ENCODE assay signal across 26 cellular contexts in the genomic region with DNA sequence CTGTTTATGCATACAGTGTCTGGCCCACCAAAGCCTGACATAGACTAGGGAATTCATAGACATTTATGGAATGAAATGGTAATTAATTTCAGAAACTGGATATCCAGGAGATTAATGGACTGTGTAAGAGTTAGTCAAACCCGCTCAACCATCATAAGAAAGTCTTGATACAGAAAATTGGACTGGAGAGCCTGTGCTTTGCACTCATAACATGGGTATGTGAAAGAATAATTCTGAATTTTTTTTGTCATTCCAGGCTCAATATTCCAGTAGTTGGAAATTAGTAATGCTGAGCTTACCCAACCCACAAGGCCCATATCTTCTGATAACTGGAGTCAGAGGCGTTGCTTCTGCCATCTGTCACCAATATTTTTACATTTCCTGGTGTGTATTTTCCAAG.
DNase-seq lines count a peak whose midpoint lies in the region; ATAC-seq, FAIRE-seq and TF ChIP-seq lines count a peak whose summit lies in the region.
"Had no signal": no experiment of that assay in that cellular context is flagged by ENCODE, and none has a peak within 500 bp of the region (broad histone marks: within the 10 kb centered on the region; RNA-seq: fewer than 3 reads in every experiment).

No MANE protein-coding gene starts in this region.

- no peak overlapping the region for H2AFZ ChIP-seq in astrocyte (ENCODE audit: low read depth, low read length)

- H3K4me1 ChIP-seq in astrocyte (ENCODE audit: insufficient read depth, low read length), result no peaks in the 10 kb centered on the region
- H3K4me1 ChIP-seq: BE2C, HAP-1 had no signal

- ATAC-seq in T-helper 17 cell, result no peak

- H3K79me2 ChIP-seq in astrocyte (ENCODE audit: insufficient read depth, low read length), result no peaks in the 10 kb centered on the region

- H3K4me1 Mint-ChIP-seq in astrocyte (ENCODE audit: low read depth, unreplicated experiment) (peaks cover 2% of the 10 kb centered on the region), T-helper 17 cell (no peaks in the 10 kb centered on the region), glutamatergic neuron (ENCODE audit: low read depth, unreplicated experiment) (no peaks in the 10 kb centered on the region)
- H3K4me1 Mint-ChIP-seq: CD14-positive monocyte; CD8-positive, alpha-beta memory T cell had no signal

- no peaks in the 10 kb centered on the region for H3K9me3 ChIP-seq in astrocyte (ENCODE audit: insufficient read depth, low read depth, low read length)
- peaks cover 3% of the 10 kb centered on the region for H3K9me3 ChIP-seq in T-helper 17 cell (ENCODE audit: control insufficient read depth, low read length, poor library complexity, severe bottlenecking)
- H3K9me3 ChIP-seq: BE2C, HAP-1 had no signal

- H3K27me3 Mint-ChIP-seq in astrocyte (ENCODE audit: low read depth, unreplicated experiment), result no peaks in the 10 kb centered on the region
- H3K27me3 Mint-ChIP-seq in T-helper 17 cell, result no peaks in the 10 kb centered on the region
- peaks cover 4% of the 10 kb centered on the region for H3K27me3 Mint-ChIP-seq in glutamatergic neuron (ENCODE audit: unreplicated experiment)
- H3K27me3 Mint-ChIP-seq: CD4-positive, alpha-beta T cell; CD8-positive, alpha-beta memory T cell had no signal

- DNase-seq in Caki2 (ENCODE audit: low read depth), result peak; percentile 38
- peak; percentile 36 for DNase-seq in astrocyte (ENCODE audit: low read depth)
- peak; percentile 72 for DNase-seq in kidney tubule cell (ENCODE audit: low spot score)
- DNase-seq in renal cortical epithelial cell (ENCODE audit: low read depth), result peak; percentile 54
- no peak for DNase-seq in T-helper 17 cell
- no peak for DNase-seq in NCI-H2107 (lab: John Stamatoyannopoulos, UW)
- no peak for DNase-seq in glutamatergic neuron
- DNase-seq: ACHN; AML-193; BE2C; Calu3; CD4-positive, alpha-beta T cell; CD8-positive, alpha-beta memory T cell; DMS53; DMS79 treated with DMSO at 0.1 percent for 48 hours; GF-D8; GOT3; HFFc6 had no signal

- no peak for TF ChIP-seq CTCF in astrocyte (IDR thresholded peaks at IDR 0.05; ENCODE audit: insufficient read depth, low read depth, low read length)
- TF ChIP-seq CTCF in glutamatergic neuron (IDR thresholded peaks at IDR 0.05; ENCODE audit: partially characterized antibody, unreplicated experiment), result no peak

- no peak overlapping the region for H3K4me3 ChIP-seq in astrocyte (ENCODE audit: insufficient read depth, low read depth, low read length)
- H3K4me3 ChIP-seq: BLaER1 treated with 17β-estradiol and CSF1 and Interleukin-3, amounts not matched to agents 10 nM and 100 nM; HAP-1 had no signal

- no peak overlapping the region for H3K4me3 Mint-ChIP-seq in astrocyte (ENCODE audit: unreplicated experiment)
- H3K4me3 Mint-ChIP-seq in T-helper 17 cell, result no peak overlapping the region
- no peak overlapping the region for H3K4me3 Mint-ChIP-seq in glutamatergic neuron (ENCODE audit: unreplicated experiment)
- H3K4me3 Mint-ChIP-seq: CD14-positive monocyte; CD4-positive, alpha-beta T cell; CD8-positive, alpha-beta memory T cell; HFFc6 had no signal

- H3K27me3 ChIP-seq in astrocyte (ENCODE audit: insufficient read depth, low read length), result no peaks in the 10 kb centered on the region
- H3K27me3 ChIP-seq: BE2C; BLaER1 treated with 17β-estradiol and CSF1 and Interleukin-3, amounts not matched to agents 10 nM and 100 nM had no signal

- in situ Hi-C loops in Caki2 (cut with HindIII; ENCODE audit: low pct_unique_long_range_greater_than_20kb, low sequenced_read_pairs), result no loop called here

- H3K9me3 Mint-ChIP-seq in astrocyte (ENCODE audit: unreplicated experiment), result peaks cover 2% of the 10 kb centered on the region
- H3K9me3 Mint-ChIP-seq in glutamatergic neuron (ENCODE audit: unreplicated experiment), result peaks cover 4% of the 10 kb centered on the region
- H3K9me3 Mint-ChIP-seq: CD4-positive, alpha-beta T cell; HFFc6 had no signal

- no peaks in the 10 kb centered on the region for H4K20me1 ChIP-seq in astrocyte (ENCODE audit: insufficient read depth, low read length)
- H4K20me1 ChIP-seq: BLaER1 treated with 17β-estradiol and CSF1 and Interleukin-3, amounts not matched to agents 10 nM and 100 nM had no signal

- FAIRE-seq in astrocyte (lab: Jason Lieb, UNC), result no peak
- FAIRE-seq: A204.1, GM12891, GM18507, H54 had no signal

- no peak overlapping the region for H3K4me2 ChIP-seq in astrocyte (ENCODE audit: low read length)
- H3K4me2 ChIP-seq: BLaER1 treated with 17β-estradiol and CSF1 and Interleukin-3, amounts not matched to agents 10 nM and 100 nM had no signal

- H3K9ac ChIP-seq in astrocyte (ENCODE audit: low read length), result no peak overlapping the region
- H3K9ac ChIP-seq: BLaER1 treated with 17β-estradiol and CSF1 and Interleukin-3, amounts not matched to agents 10 nM and 100 nM had no signal

- H3K36me3 Mint-ChIP-seq in astrocyte (ENCODE audit: low read depth, unreplicated experiment), result no peaks in the 10 kb centered on the region
- H3K36me3 Mint-ChIP-seq in T-helper 17 cell (ENCODE audit: low read depth), result no peaks in the 10 kb centered on the region
- H3K36me3 Mint-ChIP-seq in glutamatergic neuron (ENCODE audit: unreplicated experiment), result no peaks in the 10 kb centered on the region
- H3K36me3 Mint-ChIP-seq: CD14-positive monocyte; CD8-positive, alpha-beta memory T cell had no signal

- no peak overlapping the region for H3K27ac Mint-ChIP-seq in astrocyte (ENCODE audit: unreplicated experiment)
- H3K27ac Mint-ChIP-seq in T-helper 17 cell, result no peak overlapping the region
- H3K27ac Mint-ChIP-seq in glutamatergic neuron (ENCODE audit: unreplicated experiment), result no peak overlapping the region
- H3K27ac Mint-ChIP-seq: CD4-positive, alpha-beta T cell; HFFc6 had no signal

- no peaks in the 10 kb centered on the region for H3K36me3 ChIP-seq in astrocyte (ENCODE audit: insufficient read depth, low read length)
- H3K36me3 ChIP-seq: BE2C; BLaER1 treated with 17β-estradiol and CSF1 and Interleukin-3, amounts not matched to agents 10 nM and 100 nM; HAP-1 had no signal

- no peak overlapping the region for H3K27ac ChIP-seq in astrocyte (ENCODE audit: low read depth, low read length)
- H3K27ac ChIP-seq: 22Rv1; BLaER1 treated with 17β-estradiol and CSF1 and Interleukin-3, amounts not matched to agents 10 nM and 100 nM had no signal

Comparison
In these comparisons a context has a peak if more than half of its experiments do, and no peak if none do; other contexts are left out.
1. DNase-seq: peak in Caki2 (single experiment), astrocyte (single experiment), kidney tubule cell (single experiment) and renal cortical epithelial cell (single experiment); none in T-helper 17 cell (0 of 3), NCI-H2107 (single experiment) and glutamatergic neuron (single experiment).